ENCODE assay signal across 8 cellular contexts in genomic region chr16:32253507-32253906, GRCh38. TPM values are rescaled to one million over a fixed set of nuclear protein-coding genes. Genes with fewer than 3 reads are reported as not detected.
"Had no signal": no experiment of that assay in that cellular context is flagged by ENCODE, and none has a peak within 500 bp of the region (broad histone marks: within the 10 kb centered on the region; RNA-seq: fewer than 3 reads in every experiment).

No MANE protein-coding gene starts in this region.

RNA-seq across cellular contexts. Expression of gene TP53TG3D, which starts 0.4 kb away (rescaled TPM):
- total RNA-seq: activated CD4-positive, alpha-beta memory T cell treated with anti-CD3 and anti-CD28 coated beads, Interleukin-2, amount 10 ng/mL, durations not matched to agents 7 days and 5 days; astrocyte; cardiac muscle cell; colonic mucosa; left lobe of liver; mesenteric fat pad; renal cortical epithelial cell; WTC11 had no signal
- polyA plus RNA-seq: cardiac muscle cell had no signal
